1 cellular context compared by ENCODE assay signal in genomic region chr2:26203091-26203490, GRCh38.
TF ChIP-seq lines count a peak whose summit lies in the region.

No MANE protein-coding gene starts in this region.

TF ChIP-seq in GM23338, 12 proteins besides CTCF, POLR2A, EP300 and RAD21 (continued from another document):
- TF ChIP-seq ZNF462 (CRISPR knock-in tag; IDR thresholded peaks at IDR 0.05) = no peak
- TF ChIP-seq EZH2phosphoT487 (IDR thresholded peaks at IDR 0.05; ENCODE audit: unreplicated experiment) = no peak
- no peak for TF ChIP-seq ZNF114 (CRISPR knock-in tag; IDR thresholded peaks at IDR 0.05)
- no peak for TF ChIP-seq REST (IDR thresholded peaks at IDR 0.05; ENCODE audit: unreplicated experiment)
